Comparison of ENCODE assay signal across 21 cellular contexts in the genomic region with DNA sequence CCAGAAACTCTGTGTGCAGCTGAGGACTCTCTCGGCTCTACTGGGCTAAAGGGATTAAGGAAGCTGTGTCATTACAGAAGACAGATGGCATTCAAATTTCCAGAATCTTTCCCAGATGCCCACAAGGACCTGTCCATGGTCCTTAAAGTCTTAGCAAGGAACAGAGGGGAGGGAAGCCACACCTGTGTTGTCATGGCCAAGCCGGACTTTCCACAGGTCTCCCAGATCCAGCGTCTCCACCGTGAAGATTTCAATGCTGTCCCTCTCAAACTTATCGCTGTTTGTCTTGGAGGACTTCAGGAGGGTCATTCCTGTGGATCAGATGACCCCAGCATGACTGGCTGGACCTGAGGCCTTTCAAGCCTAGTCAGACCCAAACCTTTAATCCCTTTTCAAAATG.
DNase-seq lines count a peak whose midpoint lies in the region; TF ChIP-seq lines count a peak whose summit lies in the region.
"Had no signal": no experiment of that assay in that cellular context is flagged by ENCODE, and none has a peak within 500 bp of the region (broad histone marks: within the 10 kb centered on the region; RNA-seq: fewer than 3 reads in every experiment).

No MANE protein-coding gene starts in this region.

- no peaks in the 10 kb centered on the region for H3K36me3 Mint-ChIP-seq in progenitor cell of endocrine pancreas (ENCODE audit: insufficient read depth)
- H3K36me3 Mint-ChIP-seq: activated naive CD8-positive, alpha-beta T cell treated with anti-CD3 and anti-CD28 coated beads, Interleukin-2, amount 10 ng/mL, durations not matched to agents 7 days and 5 days; CD4-positive, CD25-positive, alpha-beta regulatory T cell had no signal

- DNase-seq in HT-29 (ENCODE audit: low spot score), result peak; percentile 19
- DNase-seq in RPMI7951 (ENCODE audit: low read depth), result peak; percentile 18
- DNase-seq in fibroblast of mammary gland (ENCODE audit: low read depth), result peak; percentile 2
- DNase-seq in progenitor cell of endocrine pancreas (ENCODE audit: low spot score, unreplicated experiment), result peak; percentile 18
- DNase-seq in activated CD4-positive, alpha-beta T cell treated with anti-CD3 and anti-CD28 coated beads, Interleukin-2, amount 50 U/mL, for 4 hours, result no peak
- no peak for DNase-seq in NCI-H1048 (lab: John Stamatoyannopoulos, UW)
- DNase-seq in dedifferentiated amniotic fluid mesenchymal stem cell (ENCODE audit: extremely low spot score), result no peak
- DNase-seq: activated CD4-positive, CD25-positive, alpha-beta regulatory T cell; activated naive CD8-positive, alpha-beta T cell treated with anti-CD3 and anti-CD28 coated beads, Interleukin-2, amount 10 ng/mL, durations not matched to agents 7 days and 5 days; activated T-cell treated with anti-CD3 and anti-CD28 coated beads, Interleukin-2, amount 50 U/mL, for 1 hour; CD4-positive, CD25-positive, alpha-beta regulatory T cell; colonic mucosa; esophagus squamous epithelium; GDM1; mesenchymal stem cell; NCI-H2081; NK-92 treated with Interleukin-12 subunit alpha and Interleukin-12 subunit beta, amount 100 ng/mL, for 24 hours; nucleus accumbens; stimulated activated naive CD8-positive, alpha-beta T cell treated with anti-CD3 and anti-CD28 coated beads, Interleukin-15, Interleukin-2, amounts not matched to agents 100 U/mL and 50 U/mL, for 24 hours; uterus had no signal

- TF ChIP-seq CTCF in fibroblast of mammary gland (conservative IDR thresholded peaks at IDR 0.05; ENCODE audit: control insufficient read depth, insufficient read depth, low read depth, low read length), result no peak
- TF ChIP-seq CTCF in progenitor cell of endocrine pancreas (IDR thresholded peaks at IDR 0.05; ENCODE audit: unreplicated experiment), result no peak

- no peak overlapping the region for H3K4me3 ChIP-seq in fibroblast of mammary gland (ENCODE audit: control insufficient read depth, low read depth, low read length)
- H3K4me3 ChIP-seq: colonic mucosa, esophagus squamous epithelium, skin epidermis, uterus had no signal

- H3K9me3 Mint-ChIP-seq in progenitor cell of endocrine pancreas (ENCODE audit: low read depth), result peaks cover 5% of the 10 kb centered on the region

- no peak overlapping the region for H3K4me3 Mint-ChIP-seq in progenitor cell of endocrine pancreas (ENCODE audit: low read depth)
- H3K4me3 Mint-ChIP-seq: activated naive CD8-positive, alpha-beta T cell treated with anti-CD3 and anti-CD28 coated beads, Interleukin-2, amount 10 ng/mL, durations not matched to agents 7 days and 5 days; CD4-positive, CD25-positive, alpha-beta regulatory T cell had no signal

- H3K27me3 Mint-ChIP-seq in progenitor cell of endocrine pancreas, result peaks cover 5% of the 10 kb centered on the region

- H3K27ac Mint-ChIP-seq in progenitor cell of endocrine pancreas, result no peak overlapping the region
- H3K27ac Mint-ChIP-seq: activated naive CD8-positive, alpha-beta T cell treated with anti-CD3 and anti-CD28 coated beads, Interleukin-2, amount 10 ng/mL, durations not matched to agents 7 days and 5 days; CD4-positive, CD25-positive, alpha-beta regulatory T cell had no signal

- no peaks in the 10 kb centered on the region for H3K4me1 Mint-ChIP-seq in progenitor cell of endocrine pancreas (ENCODE audit: low read depth)
- H3K4me1 Mint-ChIP-seq: CD4-positive, CD25-positive, alpha-beta regulatory T cell had no signal

Comparison
In these comparisons a context has a peak if more than half of its experiments do, and no peak if none do; other contexts are left out.
1. DNase-seq: peak in HT-29 (single experiment), RPMI7951 (single experiment), fibroblast of mammary gland (single experiment) and progenitor cell of endocrine pancreas (single experiment); none in activated CD4-positive, alpha-beta T cell treated with anti-CD3 and anti-CD28 coated beads, Interleukin-2, amount 50 U/mL, for 4 hours (0 of 2), NCI-H1048 (single experiment) and dedifferentiated amniotic fluid mesenchymal stem cell (single experiment).